Comparison of ENCODE assay signal across 1 cellular context in the genomic region with DNA sequence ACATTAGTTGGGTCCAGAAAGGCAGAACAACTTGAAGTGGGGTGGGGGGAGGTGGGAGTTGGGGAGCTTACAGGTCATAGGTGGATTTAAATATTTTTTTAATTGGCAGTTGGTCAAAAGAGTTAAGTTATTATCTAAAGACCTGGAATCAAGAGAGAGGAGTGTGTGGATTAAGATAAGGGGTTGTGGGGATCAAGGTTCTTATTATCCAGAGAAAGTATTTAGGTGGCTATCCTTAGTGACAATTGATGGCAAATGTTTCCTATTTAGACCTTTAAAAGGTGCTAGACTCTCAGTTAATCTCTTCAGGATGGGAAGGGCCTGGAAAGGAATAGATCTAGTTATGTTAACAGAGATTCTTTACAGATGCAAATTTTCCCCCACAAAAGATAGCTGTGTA.
TF ChIP-seq lines count a peak whose summit lies in the region.

No MANE protein-coding gene starts in this region.

TF ChIP-seq in WTC11, 78 proteins besides CTCF, POLR2A, EP300 and RAD21 (continued from another document):
- TF ChIP-seq GRHL2 (CRISPR knock-in tag; IDR thresholded peaks at IDR 0.05; ENCODE audit: insufficient replicate concordance, severe bottlenecking) (no peak), TCF7 (CRISPR knock-in tag; IDR thresholded peaks at IDR 0.05; ENCODE audit: low read depth) (no peak), ETV6 (CRISPR knock-in tag; IDR thresholded peaks at IDR 0.05) (no peak), NR1H2 (CRISPR knock-in tag; IDR thresholded peaks at IDR 0.05) (no peak), E2F5 (CRISPR knock-in tag; IDR thresholded peaks at IDR 0.05) (no peak)
- TF ChIP-seq, protein P1, sequence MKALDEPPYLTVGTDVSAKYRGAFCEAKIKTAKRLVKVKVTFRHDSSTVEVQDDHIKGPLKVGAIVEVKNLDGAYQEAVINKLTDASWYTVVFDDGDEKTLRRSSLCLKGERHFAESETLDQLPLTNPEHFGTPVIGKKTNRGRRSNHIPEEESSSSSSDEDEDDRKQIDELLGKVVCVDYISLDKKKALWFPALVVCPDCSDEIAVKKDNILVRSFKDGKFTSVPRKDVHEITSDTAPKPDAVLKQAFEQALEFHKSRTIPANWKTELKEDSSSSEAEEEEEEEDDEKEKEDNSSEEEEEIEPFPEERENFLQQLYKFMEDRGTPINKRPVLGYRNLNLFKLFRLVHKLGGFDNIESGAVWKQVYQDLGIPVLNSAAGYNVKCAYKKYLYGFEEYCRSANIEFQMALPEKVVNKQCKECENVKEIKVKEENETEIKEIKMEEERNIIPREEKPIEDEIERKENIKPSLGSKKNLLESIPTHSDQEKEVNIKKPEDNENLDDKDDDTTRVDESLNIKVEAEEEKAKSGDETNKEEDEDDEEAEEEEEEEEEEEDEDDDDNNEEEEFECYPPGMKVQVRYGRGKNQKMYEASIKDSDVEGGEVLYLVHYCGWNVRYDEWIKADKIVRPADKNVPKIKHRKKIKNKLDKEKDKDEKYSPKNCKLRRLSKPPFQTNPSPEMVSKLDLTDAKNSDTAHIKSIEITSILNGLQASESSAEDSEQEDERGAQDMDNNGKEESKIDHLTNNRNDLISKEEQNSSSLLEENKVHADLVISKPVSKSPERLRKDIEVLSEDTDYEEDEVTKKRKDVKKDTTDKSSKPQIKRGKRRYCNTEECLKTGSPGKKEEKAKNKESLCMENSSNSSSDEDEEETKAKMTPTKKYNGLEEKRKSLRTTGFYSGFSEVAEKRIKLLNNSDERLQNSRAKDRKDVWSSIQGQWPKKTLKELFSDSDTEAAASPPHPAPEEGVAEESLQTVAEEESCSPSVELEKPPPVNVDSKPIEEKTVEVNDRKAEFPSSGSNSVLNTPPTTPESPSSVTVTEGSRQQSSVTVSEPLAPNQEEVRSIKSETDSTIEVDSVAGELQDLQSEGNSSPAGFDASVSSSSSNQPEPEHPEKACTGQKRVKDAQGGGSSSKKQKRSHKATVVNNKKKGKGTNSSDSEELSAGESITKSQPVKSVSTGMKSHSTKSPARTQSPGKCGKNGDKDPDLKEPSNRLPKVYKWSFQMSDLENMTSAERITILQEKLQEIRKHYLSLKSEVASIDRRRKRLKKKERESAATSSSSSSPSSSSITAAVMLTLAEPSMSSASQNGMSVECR (CRISPR knock-in tag; IDR thresholded peaks at IDR 0.05; ENCODE audit: borderline replicate concordance), result no peak
- TF ChIP-seq, protein P2, sequence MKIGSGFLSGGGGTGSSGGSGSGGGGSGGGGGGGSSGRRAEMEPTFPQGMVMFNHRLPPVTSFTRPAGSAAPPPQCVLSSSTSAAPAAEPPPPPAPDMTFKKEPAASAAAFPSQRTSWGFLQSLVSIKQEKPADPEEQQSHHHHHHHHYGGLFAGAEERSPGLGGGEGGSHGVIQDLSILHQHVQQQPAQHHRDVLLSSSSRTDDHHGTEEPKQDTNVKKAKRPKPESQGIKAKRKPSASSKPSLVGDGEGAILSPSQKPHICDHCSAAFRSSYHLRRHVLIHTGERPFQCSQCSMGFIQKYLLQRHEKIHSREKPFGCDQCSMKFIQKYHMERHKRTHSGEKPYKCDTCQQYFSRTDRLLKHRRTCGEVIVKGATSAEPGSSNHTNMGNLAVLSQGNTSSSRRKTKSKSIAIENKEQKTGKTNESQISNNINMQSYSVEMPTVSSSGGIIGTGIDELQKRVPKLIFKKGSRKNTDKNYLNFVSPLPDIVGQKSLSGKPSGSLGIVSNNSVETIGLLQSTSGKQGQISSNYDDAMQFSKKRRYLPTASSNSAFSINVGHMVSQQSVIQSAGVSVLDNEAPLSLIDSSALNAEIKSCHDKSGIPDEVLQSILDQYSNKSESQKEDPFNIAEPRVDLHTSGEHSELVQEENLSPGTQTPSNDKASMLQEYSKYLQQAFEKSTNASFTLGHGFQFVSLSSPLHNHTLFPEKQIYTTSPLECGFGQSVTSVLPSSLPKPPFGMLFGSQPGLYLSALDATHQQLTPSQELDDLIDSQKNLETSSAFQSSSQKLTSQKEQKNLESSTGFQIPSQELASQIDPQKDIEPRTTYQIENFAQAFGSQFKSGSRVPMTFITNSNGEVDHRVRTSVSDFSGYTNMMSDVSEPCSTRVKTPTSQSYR (CRISPR knock-in tag; IDR thresholded peaks at IDR 0.05), result no peak
- TF ChIP-seq, protein P3, sequence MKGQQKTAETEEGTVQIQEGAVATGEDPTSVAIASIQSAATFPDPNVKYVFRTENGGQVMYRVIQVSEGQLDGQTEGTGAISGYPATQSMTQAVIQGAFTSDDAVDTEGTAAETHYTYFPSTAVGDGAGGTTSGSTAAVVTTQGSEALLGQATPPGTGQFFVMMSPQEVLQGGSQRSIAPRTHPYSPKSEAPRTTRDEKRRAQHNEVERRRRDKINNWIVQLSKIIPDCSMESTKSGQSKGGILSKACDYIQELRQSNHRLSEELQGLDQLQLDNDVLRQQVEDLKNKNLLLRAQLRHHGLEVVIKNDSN (CRISPR knock-in tag; IDR thresholded peaks at IDR 0.05), result no peak
